Comparison of ENCODE assay signal across 6 cellular contexts in genomic region chr21:28052948-28053347, GRCh38.
DNase-seq lines count a peak whose midpoint lies in the region; ATAC-seq, FAIRE-seq and TF ChIP-seq lines count a peak whose summit lies in the region.
"Not testable (repeated sequence)": the region's sequence is repeated elsewhere in the genome, so short reads cannot be mapped to it uniquely, and the experiment has no call there.

No MANE protein-coding gene starts in this region.

- 80% methylated on average over 1 of the region's 1 CpG for WGBS in mesenchymal stem cell
- WGBS in pancreas, 2 donors = 38 to 47% methylated on average over 1 of the region's 1 CpG

- not testable (repeated sequence) for H3K36me3 Mint-ChIP-seq in HFFc6 (ENCODE audit: low read depth)

- not testable (repeated sequence) for H3K4me3 ChIP-seq in fibroblast of villous mesenchyme (ENCODE audit: low read depth, low read length); mesenchymal stem cell (ENCODE audit: insufficient read depth in 1 of 2, low read depth in 1 of 2, low read length in 2 of 2); pancreas

- peak overlapping the region; percentile 43 for H3K27ac ChIP-seq in mesenchymal stem cell (ENCODE audit: low read length, poor library complexity, severe bottlenecking)
- H3K27ac ChIP-seq in pancreas = not testable (repeated sequence)

- not testable (repeated sequence) for TF ChIP-seq CTCF in HFFc6 (IDR thresholded peaks at IDR 0.05); fibroblast of villous mesenchyme (IDR thresholded peaks at IDR 0.05; ENCODE audit: insufficient read depth, low read depth, low read length); pancreas (IDR thresholded peaks at IDR 0.05)

- H3K4me1 ChIP-seq in mesenchymal stem cell (ENCODE audit: control insufficient read depth, insufficient read depth, low read depth, low read length); pancreas: not testable (repeated sequence)

- H4K91ac ChIP-seq in mesenchymal stem cell (ENCODE audit: low read length) = not testable (repeated sequence)

- not testable (repeated sequence) for H3K27me3 Mint-ChIP-seq in HFFc6 (ENCODE audit: insufficient read depth)

- not testable (repeated sequence) for H3K9me3 Mint-ChIP-seq in HFFc6

- not testable (repeated sequence) for DNase-seq in HFFc6, mesenchymal stem cell, pancreas
- peak; percentile 27 for DNase-seq in amniotic epithelial cell (ENCODE audit: low read depth)
- DNase-seq in fibroblast of peridontal ligament (ENCODE audit: extremely low read depth) = peak; percentile 59
- DNase-seq in fibroblast of villous mesenchyme (ENCODE audit: low read depth) = peak; percentile 23

- peaks cover 23% of the 10 kb centered on the region for H3K4me1 Mint-ChIP-seq in HFFc6 (ENCODE audit: low read depth)

- not testable (repeated sequence) for H3K79me1 ChIP-seq in mesenchymal stem cell (replicated peaks; ENCODE audit: low read length, poor library complexity, severe bottlenecking)

- H3K9me3 ChIP-seq in mesenchymal stem cell (ENCODE audit: control insufficient read depth, low read length); pancreas: not testable (repeated sequence)

- not testable (repeated sequence) for H2BK5ac ChIP-seq in mesenchymal stem cell (ENCODE audit: low read depth, low read length, poor library complexity, severe bottlenecking)

- not testable (repeated sequence) for H4K8ac ChIP-seq in mesenchymal stem cell (ENCODE audit: low read length)

- not testable (repeated sequence) for H3K23ac ChIP-seq in mesenchymal stem cell (ENCODE audit: low read length in 2 of 2)

- H3K18ac ChIP-seq in mesenchymal stem cell (ENCODE audit: low read depth in 1 of 2, low read length in 2 of 2) = not testable (repeated sequence)

- peak overlapping the region; percentile 29; the same call in 1 of the 2 replicates for H3K27ac Mint-ChIP-seq in HFFc6

- H3K27me3 ChIP-seq in mesenchymal stem cell (ENCODE audit: control insufficient read depth in 1 of 2, insufficient read depth in 1 of 2, low read length in 2 of 2); pancreas: not testable (repeated sequence)

- ATAC-seq in pancreas = not testable (repeated sequence)

- intact Hi-C loops in pancreas (cut with DNase I) = not testable (repeated sequence)

- not testable (repeated sequence) for H3K4me3 Mint-ChIP-seq in HFFc6

- H3K4me2 ChIP-seq in mesenchymal stem cell (ENCODE audit: low read length, poor library complexity, severe bottlenecking) = not testable (repeated sequence)

- not testable (repeated sequence) for H2BK15ac ChIP-seq in mesenchymal stem cell (ENCODE audit: low read depth, poor library complexity, severe bottlenecking)

- FAIRE-seq in pancreas (lab: Jason Lieb, UNC) = peak; percentile 41

- H2BK12ac ChIP-seq in mesenchymal stem cell (ENCODE audit: low read length in 2 of 2) = not testable (repeated sequence)

- not testable (repeated sequence) for H2BK120ac ChIP-seq in mesenchymal stem cell (ENCODE audit: low read depth, low read length)

- not testable (repeated sequence) for H2AK5ac ChIP-seq in mesenchymal stem cell (ENCODE audit: low read length, severe bottlenecking)

- not testable (repeated sequence) for H3K4ac ChIP-seq in mesenchymal stem cell (ENCODE audit: low read depth in 1 of 2, low read length in 2 of 2)

- H2AFZ ChIP-seq in mesenchymal stem cell (ENCODE audit: low read depth, low read length) = not testable (repeated sequence)

- H3K36me3 ChIP-seq in mesenchymal stem cell (ENCODE audit: control insufficient read depth in 1 of 2, insufficient read depth in 2 of 2, low read depth in 1 of 2, low read length in 2 of 2); pancreas: not testable (repeated sequence)

- not testable (repeated sequence) for H3K14ac ChIP-seq in mesenchymal stem cell (ENCODE audit: low read length in 2 of 2)

- not testable (repeated sequence) for H3K9ac ChIP-seq in mesenchymal stem cell (ENCODE audit: low read length)
